In the genomic region with DNA sequence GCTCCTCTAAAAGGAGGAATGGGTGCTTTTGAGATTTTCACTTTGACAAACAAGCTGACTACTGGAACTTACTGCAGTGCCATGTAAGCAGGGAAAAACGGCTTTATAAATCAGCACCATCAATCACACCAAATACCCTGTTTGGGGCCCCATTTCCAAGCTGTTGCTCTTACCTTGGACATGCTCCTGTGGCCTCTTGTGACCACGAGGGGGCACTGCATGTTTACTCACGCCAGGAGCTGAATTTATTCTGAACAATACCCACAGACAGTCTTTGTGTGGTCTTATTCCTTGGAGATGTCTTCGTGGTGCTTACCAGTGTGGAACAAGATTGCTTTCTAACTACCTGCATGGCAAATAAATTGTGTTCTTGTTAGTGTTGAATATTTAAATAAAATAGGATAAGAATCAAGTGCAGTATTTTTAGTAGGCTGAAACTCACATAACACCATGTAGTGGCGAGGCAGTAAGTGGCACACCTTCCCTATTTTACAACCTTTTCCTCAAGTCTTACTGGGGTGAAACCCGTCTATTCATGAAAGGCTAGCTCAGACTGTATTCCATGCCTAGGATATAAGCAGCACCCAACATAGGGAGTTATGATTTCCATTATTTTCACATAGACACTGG, we compare ENCODE assay signal across 8 cellular contexts.
DNase-seq lines count a peak whose midpoint lies in the region; ATAC-seq and TF ChIP-seq lines count a peak whose summit lies in the region.

No MANE protein-coding gene starts in this region.

- H3K36me3 Mint-ChIP-seq in osteocyte (ENCODE audit: unreplicated experiment), result no peaks in the 10 kb centered on the region

- H3K9me3 ChIP-seq in gastroesophageal sphincter, result no peaks in the 10 kb centered on the region

- 33 to 38% methylated on average over 6 of the region's 6 CpGs for WGBS in gastroesophageal sphincter (ENCODE audit: low coverage in 1 of 2), 2 donors

- CTCF ChIA-PET in HEK293T (lab: Yijun Ruan, JAX), result interaction anchor here (0.5 to 2.3 kb wide), 5 partner anchors 502 to 1405 kb away, joined by 3 to 9 read pairs (median 5); no protein-coding TSS in a partner anchor

- H3K4me1 ChIP-seq in gastroesophageal sphincter, result no peaks in the 10 kb centered on the region

- no peak for TF ChIP-seq EP300 in gastroesophageal sphincter (IDR thresholded peaks at IDR 0.05)

- no peak overlapping the region for H3K4me3 Mint-ChIP-seq in osteocyte (ENCODE audit: unreplicated experiment)

- no peaks in the 10 kb centered on the region for H3K9me3 Mint-ChIP-seq in osteocyte (ENCODE audit: unreplicated experiment)

- POLR2A ChIA-PET in HEK293T (lab: Yijun Ruan, JAX), result no interaction called here

- peaks cover 4% of the 10 kb centered on the region for H3K27me3 Mint-ChIP-seq in osteocyte (ENCODE audit: unreplicated experiment)

- H3K4me3 ChIP-seq in gastroesophageal sphincter, result no peak overlapping the region

- TF ChIP-seq CTCF in gastroesophageal sphincter (IDR thresholded peaks at IDR 0.05) (peak; percentile 32 to 66 (median 49)), osteocyte (IDR thresholded peaks at IDR 0.05) (peak; percentile 76)

- no peaks in the 10 kb centered on the region for H3K36me3 ChIP-seq in gastroesophageal sphincter

- DNase-seq in activated T-cell treated with anti-CD3 and anti-CD28 coated beads for 48 hours (ENCODE audit: low read depth) (peak; percentile 2), activated T-cell treated with anti-CD3 and anti-CD28 coated beads for 4 hours (no peak), HEK293T (ENCODE audit: extremely low spot score) (peak; percentile 37), NCI-H1436 (lab: John Stamatoyannopoulos, UW) (peak; percentile 53), osteocyte (ENCODE audit: extremely low spot score, unreplicated experiment) (no peak)
- DNase-seq in activated CD4-positive, alpha-beta T cell treated with anti-CD3 and anti-CD28 coated beads, Interleukin-2, amount 50 U/mL, for 1 hour, result peak; percentile 12

- no peaks in the 10 kb centered on the region for H3K4me1 Mint-ChIP-seq in osteocyte (ENCODE audit: unreplicated experiment)

- TF ChIP-seq POLR2A in gastroesophageal sphincter (IDR thresholded peaks at IDR 0.05), result no peak
- no peak for TF ChIP-seq POLR2A in GM18505 (IDR thresholded peaks at IDR 0.05; ENCODE audit: borderline replicate concordance, extremely low read depth, insufficient read depth, insufficient read length)

- no peak overlapping the region for H3K27ac ChIP-seq in gastroesophageal sphincter

- H3K27me3 ChIP-seq in gastroesophageal sphincter, result no peaks in the 10 kb centered on the region

- ATAC-seq in gastroesophageal sphincter (no peak), GM18505 (IDR thresholded peaks at IDR 0.05; ENCODE audit: unreplicated experiment) (no peak)

- no peak overlapping the region for H3K27ac Mint-ChIP-seq in osteocyte (ENCODE audit: unreplicated experiment)

TF ChIP-seq in HEK293T, 16 proteins besides CTCF, POLR2A, EP300 and RAD21:
- TF ChIP-seq BHLHE40 (IDR thresholded peaks at IDR 0.05; ENCODE audit: borderline replicate concordance), result no peak
- TF ChIP-seq, protein P1, sequence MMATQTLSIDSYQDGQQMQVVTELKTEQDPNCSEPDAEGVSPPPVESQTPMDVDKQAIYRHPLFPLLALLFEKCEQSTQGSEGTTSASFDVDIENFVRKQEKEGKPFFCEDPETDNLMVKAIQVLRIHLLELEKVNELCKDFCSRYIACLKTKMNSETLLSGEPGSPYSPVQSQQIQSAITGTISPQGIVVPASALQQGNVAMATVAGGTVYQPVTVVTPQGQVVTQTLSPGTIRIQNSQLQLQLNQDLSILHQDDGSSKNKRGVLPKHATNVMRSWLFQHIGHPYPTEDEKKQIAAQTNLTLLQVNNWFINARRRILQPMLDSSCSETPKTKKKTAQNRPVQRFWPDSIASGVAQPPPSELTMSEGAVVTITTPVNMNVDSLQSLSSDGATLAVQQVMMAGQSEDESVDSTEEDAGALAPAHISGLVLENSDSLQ (IDR thresholded peaks at IDR 0.05), result peak; percentile 7; the same call in 1 of the 2 replicates

Comparison
In these comparisons a context has a peak if more than half of its experiments do, and no peak if none do; other contexts are left out.
1. DNase-seq: peak in activated T-cell treated with anti-CD3 and anti-CD28 coated beads for 48 hours (single experiment), HEK293T (single experiment), NCI-H1436 (single experiment) and activated CD4-positive, alpha-beta T cell treated with anti-CD3 and anti-CD28 coated beads, Interleukin-2, amount 50 U/mL, for 1 hour (single experiment); none in activated T-cell treated with anti-CD3 and anti-CD28 coated beads for 4 hours (single experiment) and osteocyte (single experiment).